Comparison of ENCODE assay signal across 21 cellular contexts in genomic region chr12:9727813-9728212, GRCh38. TPM values are rescaled to one million over a fixed set of nuclear protein-coding genes. Genes with fewer than 3 reads are reported as not detected.
DNase-seq lines count a peak whose midpoint lies in the region; ATAC-seq, FAIRE-seq and TF ChIP-seq lines count a peak whose summit lies in the region.
"Had no signal": no experiment of that assay in that cellular context is flagged by ENCODE, and none has a peak within 500 bp of the region (broad histone marks: within the 10 kb centered on the region; RNA-seq: fewer than 3 reads in every experiment).

No MANE protein-coding gene starts in this region.

- H3K4me3 Mint-ChIP-seq in activated T-helper 17 cell treated with anti-CD3 and anti-CD28 coated beads, Interleukin-2, amount 50 U/mL, for 72 hours, result no peak overlapping the region

- no peaks in the 10 kb centered on the region for H4K20me1 ChIP-seq in DOHH2 (ENCODE audit: control insufficient read depth, insufficient read depth, low read depth, low read length)
- no peaks in the 10 kb centered on the region for H4K20me1 ChIP-seq in GM12878 (ENCODE audit: control insufficient read depth, insufficient read depth)

- H3K27me3 ChIP-seq in DOHH2 (ENCODE audit: control insufficient read depth, low read length) (no peaks in the 10 kb centered on the region), GM12878 (replicated peaks in 1 of 2; ENCODE audit: control insufficient read depth in 2 of 2, insufficient read depth in 2 of 2, low read length in 1 of 2) (no peaks in the 10 kb centered on the region; a peak in 1 of 4 replicates), spleen (replicated peaks in 1 of 7) (no peaks in the 10 kb centered on the region)

- no peak for TF ChIP-seq RAD21 in GM12878 (IDR thresholded peaks at IDR 0.05; ENCODE audit: insufficient read depth, low read depth, low read length)

- CTCF ChIA-PET in GM12878 (lab: Yijun Ruan, JAX), result no interaction called here

- H3K27me3 Mint-ChIP-seq in activated T-helper 17 cell treated with anti-CD3 and anti-CD28 coated beads, Interleukin-2, amount 50 U/mL, for 72 hours, result no peaks in the 10 kb centered on the region

- H3K9me3 ChIP-seq in DOHH2 (ENCODE audit: control insufficient read depth, insufficient read depth, low read length) (no peaks in the 10 kb centered on the region), GM12878 (replicated peaks; ENCODE audit: control insufficient read depth, insufficient read depth, low read length) (no peaks in the 10 kb centered on the region; the same call in 2 of the 3 replicates), spleen (no peaks in the 10 kb centered on the region)
- H3K9me3 ChIP-seq: SK-N-SH had no signal

- H3K36me3 ChIP-seq in DOHH2 (ENCODE audit: control insufficient read depth, low read length), result peaks cover 11% of the 10 kb centered on the region; the same call in 1 of the 2 replicates
- H3K36me3 ChIP-seq in GM12878 (ENCODE audit: control insufficient read depth in 2 of 2, insufficient read depth in 2 of 2, low read length in 1 of 2), result no peaks in the 10 kb centered on the region
- no peaks in the 10 kb centered on the region for H3K36me3 ChIP-seq in spleen

- peaks cover 93% of the 10 kb centered on the region for H3K79me2 ChIP-seq in DOHH2 (ENCODE audit: control insufficient read depth, low read length)
- peaks cover 100% of the 10 kb centered on the region for H3K79me2 ChIP-seq in GM12878 (ENCODE audit: control insufficient read depth, insufficient read depth, low read length)

- peaks cover 5% of the 10 kb centered on the region for H3K4me1 Mint-ChIP-seq in activated T-helper 17 cell treated with anti-CD3 and anti-CD28 coated beads, Interleukin-2, amount 50 U/mL, for 72 hours

- RAD21 ChIA-PET in GM12878 (lab: Charles Lee; ENCODE audit: unreplicated experiment), result interaction anchor here (1.0 kb wide), 2 partner anchors 10 to 58 kb away, joined by 3 read pairs; partner anchors contain the start of gene CLEC2D

- H3K9ac ChIP-seq in GM12878 (ENCODE audit: control insufficient read depth, insufficient read depth, low read length), result peak overlapping the region; percentile 40; the same call in 1 of the 2 replicates
- H3K9ac ChIP-seq: SK-N-SH had no signal

- ATAC-seq in GM12878 (no peak), GM21515 (IDR thresholded peaks at IDR 0.05; ENCODE audit: unreplicated experiment) (no peak)
- no peak for ATAC-seq in activated T-helper 17 cell treated with anti-CD3 and anti-CD28 coated beads, Interleukin-2, amount 50 U/mL, for 72 hours (replicated peaks)
- ATAC-seq: PC-3 had no signal

- intact Hi-C loops in GM12878 (cut with micrococcal nuclease; ENCODE audit: unreplicated experiment), result no loop called here
- intact Hi-C loops in spleen (cut with DNase I; ENCODE audit: low total_unique reads), result no loop called here

- H3K27ac ChIP-seq in DOHH2 (ENCODE audit: low read depth, low read length), result peak overlapping the region; percentile 93
- H3K27ac ChIP-seq in GM12878 (ENCODE audit: control insufficient read depth, insufficient read depth), result peak overlapping the region; percentile 88
- H3K27ac ChIP-seq in spleen, result peak overlapping the region in 6 of 8 donors; percentile 1 to 87 (median 83)
- H3K27ac ChIP-seq: C4-2B had no signal

- no peaks in the 10 kb centered on the region for H3K9me3 Mint-ChIP-seq in activated T-helper 17 cell treated with anti-CD3 and anti-CD28 coated beads, Interleukin-2, amount 50 U/mL, for 72 hours

- POLR2A ChIA-PET in GM12878 (lab: Charles Lee), result no interaction called here

- no peak for FAIRE-seq in GM12878 (lab: Jason Lieb, UNC)
- FAIRE-seq: H1 had no signal

- peak overlapping the region; percentile 60 for H3K4me3 ChIP-seq in DOHH2 (ENCODE audit: low read length)
- peak overlapping the region; percentile 52; the same call in 1 of the 2 replicates for H3K4me3 ChIP-seq in GM12878
- H3K4me3 ChIP-seq in spleen, result no peak overlapping the region

- SMC1A ChIA-PET in GM12878 (lab: Charles Lee; ENCODE audit: uncharacterized antibody, unreplicated experiment), result no interaction called here

- H3K4me1 ChIP-seq in DOHH2 (ENCODE audit: control insufficient read depth, low read length), result peaks cover 93% of the 10 kb centered on the region
- peaks cover under 1% of the 10 kb centered on the region for H3K4me1 ChIP-seq in GM12878 (ENCODE audit: control insufficient read depth, insufficient read depth, low read length)
- peaks cover 0 to 48% (median 10%) of the 10 kb centered on the region in 6 donors for H3K4me1 ChIP-seq in spleen

- H3K9me2 ChIP-seq in DOHH2 (replicated peaks; ENCODE audit: control insufficient read depth, low read length), result no peaks in the 10 kb centered on the region
- H3K9me2 ChIP-seq: SK-N-SH had no signal

- TF ChIP-seq POLR2A in GM12878 (IDR thresholded peaks at IDR 0.05; ENCODE audit: low read depth, low read length) (no peak), spleen (IDR thresholded peaks at IDR 0.05) (no peak)

- BruUV-seq in GM12878 (replicated peaks; lab: Mats Ljungman, UMichigan), result no TSS peak

- peak; percentile 28 for DNase-seq in HCEC 1CT
- no peak for DNase-seq in GM12878 (ENCODE audit: low read depth, low spot score)
- no peak for DNase-seq in spleen
- DNase-seq in germinal center (ENCODE audit: low spot score), result no peak
- DNase-seq: ACHN, DMS79 treated with DMSO at 0.1 percent for 48 hours, KBM-7, NCI-H1105 treated with DMSO at 0.1 percent for 48 hours, NCI-H1694, NCI-H2081 treated with DMSO at 0.1 percent for 48 hours, PC-3, RPMI8226, SHP77 treated with DMSO at 0.1 percent for 48 hours, SK-N-SH had no signal

- H3K36me3 Mint-ChIP-seq in activated T-helper 17 cell treated with anti-CD3 and anti-CD28 coated beads, Interleukin-2, amount 50 U/mL, for 72 hours (ENCODE audit: low read depth), result no peaks in the 10 kb centered on the region

- no peak overlapping the region for H2AFZ ChIP-seq in GM12878 (ENCODE audit: control insufficient read depth, low read depth, low read length)

- H3K27ac Mint-ChIP-seq in activated T-helper 17 cell treated with anti-CD3 and anti-CD28 coated beads, Interleukin-2, amount 50 U/mL, for 72 hours, result no peak overlapping the region

- 0 out of 4 replicates have a peak, but pooled peaks of 1 of the 2 experiments have one; percentile 24 for TF ChIP-seq EP300 in GM12878 (IDR thresholded peaks at IDR 0.05; ENCODE audit: borderline replicate concordance in 1 of 2, control insufficient read depth in 1 of 2, low read depth in 2 of 2, low read length in 2 of 2)

- 0% methylated on average over 1 of the region's 1 CpG for WGBS in GM12878 (ENCODE audit: insufficient coverage, insufficient replicate concordance, low lambda C conversion rate, missing lambda C conversion rate)
- WGBS in spleen, 5 donors, result 76 to 84% (median 81%) methylated on average over 1 of the region's 1 CpG

- TF ChIP-seq CTCF in DOHH2 (IDR thresholded peaks at IDR 0.05; ENCODE audit: low read depth, low read length, poor library complexity, severe bottlenecking), result no peak
- TF ChIP-seq CTCF in GM12878 (IDR thresholded peaks at IDR 0.05 in 2 of 3, conservative IDR thresholded peaks at IDR 0.05 in 1 of 3; ENCODE audit: control insufficient read depth in 2 of 3, extremely low read depth in 1 of 3, insufficient read depth in 1 of 3, low read depth in 3 of 3, low read length in 3 of 3), result no peak
- no peak for TF ChIP-seq CTCF in spleen (IDR thresholded peaks at IDR 0.05 in 8 of 11, conservative IDR thresholded peaks at IDR 0.05 in 3 of 11)

- H3K4me2 ChIP-seq in DOHH2 (ENCODE audit: low read length) (peak overlapping the region; percentile 86), GM12878 (ENCODE audit: control insufficient read depth, insufficient read depth) (peak overlapping the region; percentile 72)
- H3K4me2 ChIP-seq: SK-N-SH had no signal

- peaks cover 38% of the 10 kb centered on the region for H3F3A ChIP-seq in DOHH2 (ENCODE audit: control insufficient read depth, insufficient read depth)

- in situ Hi-C loops in GM12878 (cut with MboI), result no loop called here

RNA-seq across cellular contexts. Expression of gene CLECL1, which starts 5.1 kb away (rescaled TPM):
- 0.92 and 0.98 TPM in 2 replicates for total RNA-seq in GM12878 (2013; cell fraction: nucleolus; rRNA removed)
- 25.0 and 25.9 TPM in 2 replicates for total RNA-seq in GM12878 (2014; rRNA removed)
- total RNA-seq in GM12878 (2014; rRNA removed; fragmentation: Illumina TruSeq; extraction: Trizol), result 43.7 and 44.2 TPM in 2 replicates
- 29.0 and 33.6 TPM in 2 replicates for total RNA-seq in GM12878 (2021)
- 95.5 TPM for polyA plus RNA-seq in GM12878 (2011; ENCODE audit: low read depth)
- polyA plus RNA-seq in GM12878 (2011; rRNA removed), result 4.6 and 7.9 TPM in 2 replicates
- polyA plus RNA-seq in GM12878 (2011; cell fraction: cytosol; rRNA removed), result 1.9 and 2.1 TPM in 2 replicates
- 1.6 and 3.5 TPM in 2 replicates for polyA plus RNA-seq in GM12878 (2011; cell fraction: nucleus; rRNA removed)
- polyA plus RNA-seq in GM12878 (2012), result 87.0 and 87.9 TPM in 2 replicates
- polyA plus RNA-seq in GM12878 (2014; fragmentation: Illumina TruSeq; extraction: Trizol), result 48.6 and 53.9 TPM in 2 replicates
- polyA plus RNA-seq in GM12878 (2014; fragmentation: Nextera tagmentation; extraction: Ambion mirVana), result 10 to 100 TPM; 53.3 to 56.5 TPM
- polyA plus RNA-seq in GM12878 (2014; rRNA removed), result 35.7 and 37.8 TPM in 2 replicates
- polyA plus RNA-seq in GM12878 (2016; fragmentation: Nextera tagmentation; extraction: Ambion mirVana), result 10 to 100 TPM; 50.9 to 52.9 TPM
- polyA minus RNA-seq in GM12878 (2011; rRNA and poly(A)+ RNA removed), result 0.88 and 2.4 TPM in 2 replicates
- 2.4 TPM in 1 of 2 replicates, not detected in the other for polyA minus RNA-seq in GM12878 (2011; cell fraction: cytosol; rRNA and poly(A)+ RNA removed)
- polyA minus RNA-seq in GM12878 (2011; cell fraction: nucleus; rRNA and poly(A)+ RNA removed), result 1.8 and 3.0 TPM in 2 replicates
- 10 to 100 TPM in 6 of 7 donors, 1 to 10 TPM in 1; 6.3 to 18.1 (median 13.2) TPM for total RNA-seq in spleen
- polyA plus RNA-seq in spleen, result 100 to 1,000 TPM in 1 of 3 donors, 10 to 100 TPM in 2; 24.2 to 103 (median 40.4) TPM
- 1 to 10 TPM; 6.1 to 7.7 TPM for total RNA-seq in activated T-helper 17 cell treated with anti-CD3 and anti-CD28 coated beads, Interleukin-2, amount 50 U/mL, for 72 hours
- total RNA-seq: G401, H1, NCI-H460, PC-3 had no signal
- polyA plus RNA-seq: H1, SK-N-SH had no signal

RNA-seq across cellular contexts. Expression of gene CD69, which starts 32.9 kb away (rescaled TPM):
- 224 and 241 TPM in 2 replicates for total RNA-seq in GM12878 (2013; cell fraction: nucleolus; rRNA removed)
- total RNA-seq in GM12878 (2014; rRNA removed), result 15.0 and 23.3 TPM in 2 replicates
- 18.2 and 21.8 TPM in 2 replicates for total RNA-seq in GM12878 (2014; rRNA removed; fragmentation: Illumina TruSeq; extraction: Trizol)
- 10.8 and 12.4 TPM in 2 replicates for total RNA-seq in GM12878 (2021)
- polyA plus RNA-seq in GM12878 (2011; ENCODE audit: low read depth), result 20.1 TPM
- polyA plus RNA-seq in GM12878 (2011; rRNA removed), result 156 and 338 TPM in 2 replicates
- polyA plus RNA-seq in GM12878 (2011; cell fraction: cytosol; rRNA removed), result 40.2 and 51.7 TPM in 2 replicates
- 75.4 and 142 TPM in 2 replicates for polyA plus RNA-seq in GM12878 (2011; cell fraction: nucleus; rRNA removed)
- 23.3 and 64.7 TPM in 2 replicates for polyA plus RNA-seq in GM12878 (2012)
- 10.3 and 22.3 TPM in 2 replicates for polyA plus RNA-seq in GM12878 (2014; fragmentation: Illumina TruSeq; extraction: Trizol)
- polyA plus RNA-seq in GM12878 (2014; fragmentation: Nextera tagmentation; extraction: Ambion mirVana), result 10 to 100 TPM; 32.9 to 55.7 TPM
- 7.9 and 15.0 TPM in 2 replicates for polyA plus RNA-seq in GM12878 (2014; rRNA removed)
- polyA plus RNA-seq in GM12878 (2016; fragmentation: Nextera tagmentation; extraction: Ambion mirVana), result 1 to 10 TPM; 7.3 to 8.0 TPM
- 172 and 240 TPM in 2 replicates for polyA minus RNA-seq in GM12878 (2011; rRNA and poly(A)+ RNA removed)
- 37.4 and 42.2 TPM in 2 replicates for polyA minus RNA-seq in GM12878 (2011; cell fraction: cytosol; rRNA and poly(A)+ RNA removed)
- polyA minus RNA-seq in GM12878 (2011; cell fraction: nucleus; rRNA and poly(A)+ RNA removed), result 166 and 176 TPM in 2 replicates
- total RNA-seq in spleen, result 100 to 1,000 TPM in 1 of 7 donors, 10 to 100 TPM in 6; 29.5 to 123 (median 65.6) TPM
- 10 to 100 TPM; 49.2 to 71.6 (median 55.1) TPM for polyA plus RNA-seq in spleen
- total RNA-seq in activated T-helper 17 cell treated with anti-CD3 and anti-CD28 coated beads, Interleukin-2, amount 50 U/mL, for 72 hours, result 100 to 1,000 TPM in 1 of 2 donors, 10 to 100 TPM in 1; 51.8 to 150 TPM
- total RNA-seq: G401, H1, NCI-H460, PC-3 had no signal
- polyA plus RNA-seq: H1, SK-N-SH had no signal

RNA-seq across cellular contexts. Expression of gene CLEC2D, which starts 58.3 kb away (rescaled TPM):
- total RNA-seq in GM12878 (2013; cell fraction: nucleolus; rRNA removed), result 3.9 and 5.2 TPM in 2 replicates
- 14.9 and 16.1 TPM in 2 replicates for total RNA-seq in GM12878 (2014; rRNA removed)
- 14.4 and 16.2 TPM in 2 replicates for total RNA-seq in GM12878 (2014; rRNA removed; fragmentation: Illumina TruSeq; extraction: Trizol)
- 15.4 and 15.5 TPM in 2 replicates for total RNA-seq in GM12878 (2021)
- polyA plus RNA-seq in GM12878 (2011; ENCODE audit: low read depth), result 121 TPM
- polyA plus RNA-seq in GM12878 (2011; rRNA removed), result 4.6 and 6.2 TPM in 2 replicates
- 1.0 and 1.9 TPM in 2 replicates for polyA plus RNA-seq in GM12878 (2011; cell fraction: cytosol; rRNA removed)
- 4.2 and 4.5 TPM in 2 replicates for polyA plus RNA-seq in GM12878 (2011; cell fraction: nucleus; rRNA removed)
- 76.6 and 111 TPM in 2 replicates for polyA plus RNA-seq in GM12878 (2012)
- 16.5 and 29.1 TPM in 2 replicates for polyA plus RNA-seq in GM12878 (2014; fragmentation: Illumina TruSeq; extraction: Trizol)
- polyA plus RNA-seq in GM12878 (2014; fragmentation: Nextera tagmentation; extraction: Ambion mirVana), result 10 to 100 TPM; 29.8 TPM
- polyA plus RNA-seq in GM12878 (2014; rRNA removed), result 14.8 and 14.9 TPM in 2 replicates
- 10 to 100 TPM; 25.4 to 27.5 TPM for polyA plus RNA-seq in GM12878 (2016; fragmentation: Nextera tagmentation; extraction: Ambion mirVana)
- 3.1 and 3.8 TPM in 2 replicates for polyA minus RNA-seq in GM12878 (2011; rRNA and poly(A)+ RNA removed)
- polyA minus RNA-seq in GM12878 (2011; cell fraction: cytosol; rRNA and poly(A)+ RNA removed), result 1.4 and 1.5 TPM in 2 replicates
- 1.3 and 3.0 TPM in 2 replicates for polyA minus RNA-seq in GM12878 (2011; cell fraction: nucleus; rRNA and poly(A)+ RNA removed)
- total RNA-seq in spleen, result 100 to 1,000 TPM in 1 of 7 donors, 10 to 100 TPM in 6; 74.9 to 131 (median 87.7) TPM
- 10 to 100 TPM; 20.8 to 48.5 (median 39.7) TPM for polyA plus RNA-seq in spleen
- 100 to 1,000 TPM; 146 to 267 TPM for total RNA-seq in activated T-helper 17 cell treated with anti-CD3 and anti-CD28 coated beads, Interleukin-2, amount 50 U/mL, for 72 hours

Comparison
In these comparisons a context has a peak if more than half of its experiments do, and no peak if none do; other contexts are left out.
1. H3K4me3 ChIP-seq: peak in DOHH2 (single experiment) and GM12878 (single experiment); none in spleen (0 of 8).
2. RNA of gene CLEC2D, which starts 58.3 kb away (total RNA-seq): 146 to 267 TPM in activated T-helper 17 cell treated with anti-CD3 and anti-CD28 coated beads, Interleukin-2, amount 50 U/mL, for 72 hours and 74.9 to 131 TPM in spleen; 3.9 to 16.2 TPM in GM12878; every median in the first group is over 4 times any median in the second.
3. Peak in every context shown above with its lines, with median percentiles within 50 percentile points of each other: H3K27ac ChIP-seq.